Comparison of ENCODE assay signal across 10 cellular contexts in genomic region chr2:241161646-241162281, GRCh38. TPM values are rescaled to one million over a fixed set of nuclear protein-coding genes. Genes with fewer than 3 reads are reported as not detected.
DNase-seq lines count a peak whose midpoint lies in the region; ATAC-seq and TF ChIP-seq lines count a peak whose summit lies in the region.
"Had no signal": no experiment of that assay in that cellular context is flagged by ENCODE, and none has a peak within 500 bp of the region (broad histone marks: within the 10 kb centered on the region; RNA-seq: fewer than 3 reads in every experiment).

No MANE protein-coding gene starts in this region.

- CTCF ChIA-PET in Calu3 (lab: Charles Lee), result no interaction called here

- no peaks in the 10 kb centered on the region for H3K9me3 Mint-ChIP-seq in Calu3 (ENCODE audit: low read depth, unreplicated experiment)

- intact Hi-C loops in heart left ventricle (cut with DNase I) (loop anchor here in 2 of 10 donors (1.0 to 5.0 kb wide), 2 partner anchors 11 to 59 kb away; partner anchors contain the start of genes MTERF4 (in 1 of the 2) and PPP1R7 (in 1 of the 2)), Calu3 (cut with micrococcal nuclease; ENCODE audit: unreplicated experiment) (no loop called here)

- no peaks in the 10 kb centered on the region for H3K27me3 Mint-ChIP-seq in Calu3 (ENCODE audit: unreplicated experiment)

- peaks cover 0 to 26% (median 18%) of the 10 kb centered on the region in 12 donors for H3K4me1 ChIP-seq in heart left ventricle
- H3K4me1 ChIP-seq in rectal smooth muscle tissue (ENCODE audit: control insufficient read depth, insufficient read depth, low read length), result peaks cover 9% of the 10 kb centered on the region

- DNase-seq in CD1c-positive myeloid dendritic cell (ENCODE audit: extremely low spot score) (peak; percentile 65), amniotic epithelial cell (ENCODE audit: low read depth) (peak; percentile 82), heart left ventricle (peak; percentile 79 to 90 (median 83)), mesenteric fat pad (ENCODE audit: low spot score) (no peak), Calu3 (no peak), activated gamma-delta T cell treated with Interleukin-2 at 50 U/mL for 16 hours (no peak)
- DNase-seq: effector CD8-positive, alpha-beta T cell had no signal

- H3K36me3 ChIP-seq in heart left ventricle (peaks cover 0 to 79% (median 70%) of the 10 kb centered on the region in 9 donors), rectal smooth muscle tissue (ENCODE audit: control insufficient read depth, insufficient read depth, low read length) (peaks cover 42% of the 10 kb centered on the region)

- H3K4me3 Mint-ChIP-seq in Calu3 (ENCODE audit: low read depth, unreplicated experiment), result no peak overlapping the region

- no TSS peak for BruUV-seq in Calu3 (replicated peaks; lab: Mats Ljungman, UMichigan)

- WGBS in heart left ventricle, 4 donors, result 5 to 17% (median 12%) methylated on average over 8 to 9 of the region's 9 CpGs

- H3K4me3 ChIP-seq in heart left ventricle (no peak overlapping the region), rectal smooth muscle tissue (ENCODE audit: low read length) (no peak overlapping the region)
- H3K4me3 ChIP-seq: skin epidermis had no signal

- H3K4me1 Mint-ChIP-seq in Calu3 (ENCODE audit: low read depth, unreplicated experiment), result no peaks in the 10 kb centered on the region

- H3K27me3 ChIP-seq in heart left ventricle (no peaks in the 10 kb centered on the region), rectal smooth muscle tissue (ENCODE audit: control insufficient read depth, insufficient read depth, low read length) (no peaks in the 10 kb centered on the region)

- ATAC-seq in heart left ventricle, result peak; percentile 94 to 96 (median 96)
- ATAC-seq in HG03135 (IDR thresholded peaks at IDR 0.05; ENCODE audit: unreplicated experiment), result no peak

- H3K9ac ChIP-seq in rectal smooth muscle tissue (ENCODE audit: low read length), result no peak overlapping the region

- peak in 1 of 12 donors; percentile 12 for TF ChIP-seq CTCF in heart left ventricle (IDR thresholded peaks at IDR 0.05)
- TF ChIP-seq CTCF in Calu3 (IDR thresholded peaks at IDR 0.05; ENCODE audit: unreplicated experiment), result no peak

- no peak overlapping the region for H3K27ac Mint-ChIP-seq in Calu3 (ENCODE audit: unreplicated experiment)

- H3K27ac ChIP-seq in heart left ventricle, result peak overlapping the region; percentile 14 to 88 (median 78)
- H3K27ac ChIP-seq in rectal smooth muscle tissue (ENCODE audit: low read depth, low read length), result peak overlapping the region; percentile 80

- TF ChIP-seq POLR2A in heart left ventricle (IDR thresholded peaks at IDR 0.05), result no peak

- H3K9me3 ChIP-seq in heart left ventricle, result no peaks in the 10 kb centered on the region

- peaks cover 29% of the 10 kb centered on the region for H3K36me3 Mint-ChIP-seq in Calu3 (ENCODE audit: insufficient read depth, unreplicated experiment)

RNA-seq across cellular contexts. Expression of gene PPP1R7, which starts 11.5 kb away (rescaled TPM):
- 100 to 1,000 TPM in 1 of 9 donors, 10 to 100 TPM in 8; 66.7 to 110 (median 74.7) TPM for total RNA-seq in heart left ventricle
- 100 to 1,000 TPM in 1 of 2 donors, 10 to 100 TPM in 1; 82.7 to 103 TPM for polyA plus RNA-seq in heart left ventricle
- total RNA-seq in mesenteric fat pad, result 48.9 TPM
- total RNA-seq in Calu3 (2022), result 65.4 and 65.5 TPM in 2 replicates

RNA-seq across cellular contexts. Expression of gene PASK, which starts 12.5 kb away (rescaled TPM):
- 1 to 10 TPM in 8 of 9 donors, under 1 TPM in 1; 0.60 to 6.3 (median 1.8) TPM for total RNA-seq in heart left ventricle
- 1 to 10 TPM in 1 of 2 donors, under 1 TPM in 1; 0.84 to 1.2 TPM for polyA plus RNA-seq in heart left ventricle
- 6.4 TPM for total RNA-seq in mesenteric fat pad
- 53.3 and 69.3 TPM in 2 replicates for total RNA-seq in Calu3 (2022)

RNA-seq across cellular contexts. Expression of gene ANO7, which starts 26.7 kb away (rescaled TPM):
- total RNA-seq in heart left ventricle, result 1 to 10 TPM in 7 of 9 donors, under 1 TPM in 2; 0.67 to 3.0 (median 1.8) TPM
- polyA plus RNA-seq in heart left ventricle, result under 1 TPM; 0.69 to 0.91 TPM
- 1.7 TPM for total RNA-seq in mesenteric fat pad
- total RNA-seq in Calu3 (2022), result 7.7 and 8.0 TPM in 2 replicates

RNA-seq across cellular contexts. Expression of gene MTERF4, which starts 59.7 kb away (rescaled TPM):
- total RNA-seq in heart left ventricle (10 to 100 TPM; 16.4 to 29.1 (median 22.3) TPM), mesenteric fat pad (23.6 TPM), Calu3 (2022) (30.8 and 33.6 TPM in 2 replicates)
- polyA plus RNA-seq in heart left ventricle, result 10 to 100 TPM; 23.0 to 28.7 TPM

Comparison
In these comparisons a context has a peak if more than half of its experiments do, and no peak if none do; other contexts are left out.
1. DNase-seq: peak in CD1c-positive myeloid dendritic cell (single experiment), amniotic epithelial cell (single experiment) and heart left ventricle (5 of 5); none in mesenteric fat pad (single experiment), Calu3 (single experiment) and activated gamma-delta T cell treated with Interleukin-2 at 50 U/mL for 16 hours (single experiment).